In genomic region chr11:59810189-59810910, GRCh38 we compare ENCODE assay signal across 1 cellular context.
TF ChIP-seq lines count a peak whose summit lies in the region.

Gene MRPL16, minus strand, starts transcription at chr11:59810778. Its CDS starts 120 bp downstream, at chr11:59810658.

TF ChIP-seq in GM12878, 131 proteins besides CTCF, POLR2A, EP300 and RAD21 (continued from another document and continues in another):
- peak; percentile 36; the same call in 1 of the 2 replicates for TF ChIP-seq ATF2 (IDR thresholded peaks at IDR 0.05; ENCODE audit: low read length)
- TF ChIP-seq SMAD5 (IDR thresholded peaks at IDR 0.05; ENCODE audit: low read depth), result peak; percentile 79; the same call in 1 of the 2 replicates
- TF ChIP-seq ZNF687 (IDR thresholded peaks at IDR 0.05), result no peak; the same call in 1 of the 2 replicates
- TF ChIP-seq PML (IDR thresholded peaks at IDR 0.05; ENCODE audit: low read length), result peak; percentile 76
- peak; percentile 89 for TF ChIP-seq YY1 (IDR thresholded peaks at IDR 0.05; ENCODE audit: low read depth, low read length)
- TF ChIP-seq USF1 (IDR thresholded peaks at IDR 0.05; ENCODE audit: borderline replicate concordance, extremely low read length, insufficient read depth, low read depth, low read length), result no peak
- no peak for TF ChIP-seq KDM1A (IDR thresholded peaks at IDR 0.05; ENCODE audit: borderline replicate concordance)
- TF ChIP-seq TAF1 (IDR thresholded peaks at IDR 0.05; ENCODE audit: borderline replicate concordance, low read depth, low read length), result peak; percentile 98
- TF ChIP-seq CEBPB (IDR thresholded peaks at IDR 0.05; ENCODE audit: borderline replicate concordance in 1 of 2, low read depth in 2 of 2, low read length in 2 of 2), result no peak
- peak; percentile 72; the same call in 1 of the 2 replicates for TF ChIP-seq POLR2AphosphoS2 (IDR thresholded peaks at IDR 0.05; ENCODE audit: low read depth, low read length)
- no peak for TF ChIP-seq ZBED1 (IDR thresholded peaks at IDR 0.05; ENCODE audit: borderline replicate concordance)
- TF ChIP-seq TCF7 (IDR thresholded peaks at IDR 0.05; ENCODE audit: borderline replicate concordance), result peak; percentile 73
- TF ChIP-seq RCOR1 (conservative IDR thresholded peaks at IDR 0.05; ENCODE audit: low read depth, low read length), result no peak
- TF ChIP-seq ZNF274 (IDR thresholded peaks at IDR 0.05; ENCODE audit: insufficient read depth, insufficient read length), result no peak
- TF ChIP-seq MYB (IDR thresholded peaks at IDR 0.05; ENCODE audit: borderline replicate concordance, low read depth, low read length), result no peak
- TF ChIP-seq FOXK2 (IDR thresholded peaks at IDR 0.05), result peak; percentile 50
- TF ChIP-seq ZBTB11 (CRISPR knock-in tag; IDR thresholded peaks at IDR 0.05), result peak; percentile 96
- peak; percentile 33 to 52; a peak in 1 of 4 replicates for TF ChIP-seq IKZF2 (IDR thresholded peaks at IDR 0.05)
- TF ChIP-seq MAX (IDR thresholded peaks at IDR 0.05; ENCODE audit: low read depth, low read length), result no peak
- no peak for TF ChIP-seq JUND (IDR thresholded peaks at IDR 0.05; ENCODE audit: low read depth, low read length)
- TF ChIP-seq RELA (IDR thresholded peaks at IDR 0.05; ENCODE audit: borderline replicate concordance, partially characterized antibody), result peak; percentile 87
- no peak for TF ChIP-seq PAX8 (IDR thresholded peaks at IDR 0.05)
- TF ChIP-seq ZBTB40 (IDR thresholded peaks at IDR 0.05; ENCODE audit: borderline replicate concordance), result peak; percentile 100
- TF ChIP-seq GATAD2B (conservative IDR thresholded peaks at IDR 0.05; ENCODE audit: low read depth), result peak; percentile 63
- no peak for TF ChIP-seq HDAC2 (IDR thresholded peaks at IDR 0.05)
- no peak for TF ChIP-seq ESRRA (IDR thresholded peaks at IDR 0.05; ENCODE audit: low read length)
- no peak for TF ChIP-seq STAT3 (IDR thresholded peaks at IDR 0.05; ENCODE audit: low read depth, low read length)
- no peak for TF ChIP-seq SPI1 (IDR thresholded peaks at IDR 0.05; ENCODE audit: borderline replicate concordance, insufficient read depth, low read depth, low read length)
- TF ChIP-seq CBFB (IDR thresholded peaks at IDR 0.05; ENCODE audit: low read depth), result no peak
- no peak for TF ChIP-seq SUPT20H (IDR thresholded peaks at IDR 0.05; ENCODE audit: borderline replicate concordance, control insufficient read depth, low read depth, low read length)
- peak; percentile 88 for TF ChIP-seq RELB (IDR thresholded peaks at IDR 0.05; ENCODE audit: low read depth)
- TF ChIP-seq E2F4 (IDR thresholded peaks at IDR 0.05; ENCODE audit: low read depth, low read length), result no peak
- no peak for TF ChIP-seq BCLAF1 (IDR thresholded peaks at IDR 0.05)
- TF ChIP-seq POLR2AphosphoS5 (IDR thresholded peaks at IDR 0.05; ENCODE audit: low read length), result peak; percentile 83
- TF ChIP-seq SP1 (IDR thresholded peaks at IDR 0.05; ENCODE audit: low read depth, low read length), result peak; percentile 79
- TF ChIP-seq ZNF622 (IDR thresholded peaks at IDR 0.05), result no peak
- TF ChIP-seq PAX5 (IDR thresholded peaks at IDR 0.05; ENCODE audit: borderline replicate concordance, low read depth, low read length), result peak; percentile 55; the same call in 1 of the 2 replicates
- TF ChIP-seq NBN (IDR thresholded peaks at IDR 0.05), result peak; percentile 71
- peak; percentile 83 for TF ChIP-seq IKZF1 (conservative IDR thresholded peaks at IDR 0.05)
